ENCODE assay signal across 8 cellular contexts in the genomic region with DNA sequence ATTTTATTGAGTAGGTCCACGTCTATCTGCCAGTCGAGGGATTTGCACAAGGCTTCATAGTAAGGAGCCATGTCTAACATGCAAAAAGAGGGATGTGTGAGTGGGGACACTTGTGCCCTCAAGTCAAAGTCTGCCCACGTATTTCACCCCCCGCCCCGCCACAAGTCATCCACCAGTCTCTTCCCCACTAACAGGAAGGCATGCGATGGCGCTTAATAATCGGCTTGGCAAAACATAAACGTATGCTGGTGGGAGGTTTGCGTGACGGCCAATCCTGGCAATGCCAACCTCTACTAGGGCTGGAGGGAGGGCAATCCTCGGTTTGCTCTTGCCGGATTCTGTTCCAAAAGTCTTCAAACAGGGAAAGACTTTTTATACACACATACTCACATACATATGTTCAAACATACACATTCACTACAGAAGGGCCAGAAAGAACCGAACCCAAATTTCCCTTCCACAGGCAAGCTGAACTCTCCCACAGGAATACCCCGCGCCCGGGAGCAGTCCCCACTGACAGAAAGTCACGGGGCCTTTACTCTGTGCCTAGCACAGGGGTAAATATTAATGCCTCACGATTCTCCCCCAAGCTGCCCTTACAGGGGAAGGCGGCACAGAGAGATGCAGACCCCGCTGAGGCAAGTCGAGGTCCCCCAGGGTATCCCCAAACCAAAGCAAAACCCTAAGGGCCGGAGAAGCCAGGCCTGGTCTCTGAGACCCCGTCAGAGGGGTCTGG. TPM values are rescaled to one million over a fixed set of nuclear protein-coding genes. Genes with fewer than 3 reads are reported as not detected.
DNase-seq lines count a peak whose midpoint lies in the region; ATAC-seq and TF ChIP-seq lines count a peak whose summit lies in the region.

No MANE protein-coding gene starts in this region.

- peak overlapping the region; percentile 78 for H3K4me3 Mint-ChIP-seq in Calu3 (ENCODE audit: low read depth, unreplicated experiment)
- H3K4me3 Mint-ChIP-seq in activated CD8-positive, alpha-beta T cell treated with anti-CD3 and anti-CD28 coated beads for 36 hours: peak overlapping the region; percentile 78

- H3K14ac ChIP-seq in trophoblast cell (ENCODE audit: low read length): peak overlapping the region; percentile 88

- H3K79me2 ChIP-seq in trophoblast cell (ENCODE audit: control insufficient read depth, insufficient read depth, low read length, poor library complexity): peaks cover 8% of the 10 kb centered on the region

- H3K4me3 ChIP-seq in fibroblast of villous mesenchyme (ENCODE audit: low read depth, low read length): peak overlapping the region; percentile 91
- H3K4me3 ChIP-seq in trophoblast cell (ENCODE audit: low read depth, low read length): peak overlapping the region; percentile 99

- H3K9me3 Mint-ChIP-seq in Calu3 (ENCODE audit: low read depth, unreplicated experiment): no peaks in the 10 kb centered on the region
- no peaks in the 10 kb centered on the region for H3K9me3 Mint-ChIP-seq in activated CD8-positive, alpha-beta T cell treated with anti-CD3 and anti-CD28 coated beads for 36 hours

- intact Hi-C loops in Calu3 (cut with micrococcal nuclease; ENCODE audit: unreplicated experiment): loop anchor here (2.0 kb wide), 1 partner anchor 376 kb away; no protein-coding TSS in a partner anchor
- intact Hi-C loops in activated CD8-positive, alpha-beta T cell treated with anti-CD3 and anti-CD28 coated beads for 36 hours (cut with micrococcal nuclease): no loop called here

- H2BK120ac ChIP-seq in trophoblast cell (ENCODE audit: insufficient read depth, low read length, poor library complexity): peak overlapping the region; percentile 69

- H4K91ac ChIP-seq in trophoblast cell (ENCODE audit: low read depth, low read length): peak overlapping the region; percentile 87

- H3K79me1 ChIP-seq in trophoblast cell (ENCODE audit: low read length): peaks cover 3% of the 10 kb centered on the region

- H4K8ac ChIP-seq in trophoblast cell (ENCODE audit: low read depth, low read length): peak overlapping the region; percentile 93

- peak; percentile 8 for DNase-seq in Calu3
- peak; percentile 59 for DNase-seq in activated CD8-positive, alpha-beta T cell treated with anti-CD3 and anti-CD28 coated beads for 36 hours
- DNase-seq in fibroblast of villous mesenchyme (ENCODE audit: low read depth): peak; percentile 27
- peak in 1 of 2 donors; percentile 17 for DNase-seq in trophoblast cell
- DNase-seq in NCI-H526 treated with DMSO at 0.1 percent for 48 hours (lab: John Stamatoyannopoulos, UW): no peak
- no peak for DNase-seq in DMS153 (lab: John Stamatoyannopoulos, UW)
- DNase-seq in KBM-7: no peak

- peak overlapping the region; percentile 85 for H3K4ac ChIP-seq in trophoblast cell (ENCODE audit: low read depth, low read length)

- POLR2A ChIA-PET in activated CD8-positive, alpha-beta T cell treated with anti-CD3 and anti-CD28 coated beads for 36 hours (lab: Charles Lee): interaction anchor here (0.8 to 1.6 kb wide), 4 partner anchors 11 to 56 kb away, joined by 3 to 12 read pairs (median 4); no protein-coding TSS in a partner anchor

- no peak overlapping the region for H3K23ac ChIP-seq in trophoblast cell (ENCODE audit: low read length)

- no peaks in the 10 kb centered on the region for H3K9me3 ChIP-seq in trophoblast cell (ENCODE audit: insufficient read depth, low read depth, low read length)

- H2BK12ac ChIP-seq in trophoblast cell (ENCODE audit: low read length): no peak overlapping the region

- H3K9ac ChIP-seq in trophoblast cell (ENCODE audit: low read length): peak overlapping the region; percentile 93

- CTCF ChIA-PET in Calu3 (lab: Charles Lee): interaction anchor here (0.5 to 1.2 kb wide), 4 partner anchors 208 to 1547 kb away, joined by 3 read pairs; no protein-coding TSS in a partner anchor
- CTCF ChIA-PET in activated CD8-positive, alpha-beta T cell treated with anti-CD3 and anti-CD28 coated beads for 36 hours (lab: Charles Lee): interaction anchor here (0.7 to 4.2 kb wide), 13 partner anchors 9 to 462 kb away, joined by 3 to 39 read pairs (median 4); no protein-coding TSS in a partner anchor

- peak; percentile 13 for ATAC-seq in HG02938 (IDR thresholded peaks at IDR 0.05; ENCODE audit: unreplicated experiment)
- ATAC-seq in activated CD8-positive, alpha-beta T cell treated with anti-CD3 and anti-CD28 coated beads for 36 hours: peak; percentile 8

- WGBS in trophoblast cell (ENCODE audit: extremely low coverage, insufficient coverage, insufficient read length): no CpG with 5 or more reads among the region's 24 CpGs

- peaks cover 29% of the 10 kb centered on the region for H3K36me3 Mint-ChIP-seq in Calu3 (ENCODE audit: insufficient read depth, unreplicated experiment)
- peaks cover 29% of the 10 kb centered on the region for H3K36me3 Mint-ChIP-seq in activated CD8-positive, alpha-beta T cell treated with anti-CD3 and anti-CD28 coated beads for 36 hours (ENCODE audit: low read depth)

- peak overlapping the region; percentile 91 for H3K4me2 ChIP-seq in trophoblast cell (ENCODE audit: low read length)

- H2AFZ ChIP-seq in trophoblast cell (ENCODE audit: insufficient read depth, low read length, poor library complexity): peak overlapping the region; percentile 71

- peak overlapping the region; percentile 13 for H2AK5ac ChIP-seq in trophoblast cell (ENCODE audit: low read length)

- H3K27ac Mint-ChIP-seq in Calu3 (ENCODE audit: unreplicated experiment): peak overlapping the region; percentile 84
- peak overlapping the region; percentile 89 for H3K27ac Mint-ChIP-seq in activated CD8-positive, alpha-beta T cell treated with anti-CD3 and anti-CD28 coated beads for 36 hours

- peak overlapping the region; percentile 88 for H4K12ac ChIP-seq in trophoblast cell (ENCODE audit: low read depth, low read length)

- H3K36me3 ChIP-seq in trophoblast cell (ENCODE audit: control insufficient read depth in 1 of 2, insufficient read depth in 2 of 2, low read length in 2 of 2): peaks cover 0 to 5% of the 10 kb centered on the region in 2 experiments

- H3K27me3 Mint-ChIP-seq in Calu3 (ENCODE audit: unreplicated experiment): peaks cover 11% of the 10 kb centered on the region
- H3K27me3 Mint-ChIP-seq in activated CD8-positive, alpha-beta T cell treated with anti-CD3 and anti-CD28 coated beads for 36 hours: peaks cover 5% of the 10 kb centered on the region

- in situ Hi-C loops in KBM-7 (cut with MboI; ENCODE audit: low pct_unique_long_range_greater_than_20kb, low sequenced_read_pairs): no loop called here

- BruUV-seq in Calu3 (replicated peaks; lab: Mats Ljungman, UMichigan): TSS peak; percentile 56

- peaks cover 8% of the 10 kb centered on the region for H3K4me1 Mint-ChIP-seq in Calu3 (ENCODE audit: low read depth, unreplicated experiment)
- H3K4me1 Mint-ChIP-seq in activated CD8-positive, alpha-beta T cell treated with anti-CD3 and anti-CD28 coated beads for 36 hours (ENCODE audit: low read depth): peaks cover 20% of the 10 kb centered on the region

- no peak overlapping the region for H3K18ac ChIP-seq in trophoblast cell (ENCODE audit: low read length)

- H3K4me1 ChIP-seq in trophoblast cell (ENCODE audit: control insufficient read depth in 1 of 2, insufficient read depth in 2 of 2, low read length in 2 of 2): peaks cover 5% of the 10 kb centered on the region in 2 experiments

- H3K27me3 ChIP-seq in trophoblast cell (ENCODE audit: insufficient read depth, low read length): no peaks in the 10 kb centered on the region

- H3K27ac ChIP-seq in trophoblast cell (ENCODE audit: low read depth, low read length): no peak overlapping the region

- H2BK5ac ChIP-seq in trophoblast cell (ENCODE audit: low read depth, low read length, poor library complexity): peak overlapping the region; percentile 58

- no peak for TF ChIP-seq CTCF in Calu3 (IDR thresholded peaks at IDR 0.05; ENCODE audit: unreplicated experiment)
- no peak for TF ChIP-seq CTCF in activated CD8-positive, alpha-beta T cell treated with anti-CD3 and anti-CD28 coated beads for 36 hours (IDR thresholded peaks at IDR 0.05)
- no peak for TF ChIP-seq CTCF in fibroblast of villous mesenchyme (IDR thresholded peaks at IDR 0.05; ENCODE audit: insufficient read depth, low read depth, low read length)

RNA-seq across cellular contexts. Expression of a gene that starts 0.7 kb away (rescaled TPM):
- 65.4 and 73.3 TPM in 2 replicates for total RNA-seq in Calu3 (2022)
- total RNA-seq in activated CD8-positive, alpha-beta T cell treated with anti-CD3 and anti-CD28 coated beads for 36 hours: 100 to 1,000 TPM; 110 to 113 TPM
- total RNA-seq in fibroblast of villous mesenchyme: 101 TPM in 2 replicates
- 133 and 140 TPM in 2 replicates for polyA plus RNA-seq in trophoblast cell (2013)

Comparison
In these comparisons a context has a peak if more than half of its experiments do, and no peak if none do; other contexts are left out.
1. DNase-seq: peak in Calu3 (single experiment), activated CD8-positive, alpha-beta T cell treated with anti-CD3 and anti-CD28 coated beads for 36 hours (single experiment) and fibroblast of villous mesenchyme (single experiment); none in NCI-H526 treated with DMSO at 0.1 percent for 48 hours (single experiment), DMS153 (single experiment) and KBM-7 (single experiment).